In genomic region chr12:131250951-131251315, GRCh38 we compare ENCODE assay signal across 1 cellular context.
TF ChIP-seq lines count a peak whose summit lies in the region.

No MANE protein-coding gene starts in this region.

TF ChIP-seq in A549, 52 proteins besides CTCF, POLR2A, EP300 and RAD21 (continued from another document):
- TF ChIP-seq ATOH8 (CRISPR knock-in tag; IDR thresholded peaks at IDR 0.05; ENCODE audit: low read depth) (no peak), MYC (IDR thresholded peaks at IDR 0.05; ENCODE audit: borderline replicate concordance, low read length) (no peak), CEBPB (IDR thresholded peaks at IDR 0.05) (no peak), FOSB (CRISPR knock-in tag; IDR thresholded peaks at IDR 0.05) (no peak), ZNF302 (CRISPR knock-in tag; IDR thresholded peaks at IDR 0.05) (no peak), ZSCAN20 (CRISPR knock-in tag; IDR thresholded peaks at IDR 0.05) (no peak), KDM5A (IDR thresholded peaks at IDR 0.05) (no peak)
